In genomic region chr17:79798296-79799173, GRCh38 we compare ENCODE assay signal across 8 cellular contexts. TPM values are rescaled to one million over a fixed set of nuclear protein-coding genes. Genes with fewer than 3 reads are reported as not detected.
A peak's percentile ranks its signal among the peaks of the same experiment; 100 is the strongest.
DNase-seq lines count a peak whose midpoint lies in the region; ATAC-seq and TF ChIP-seq lines count a peak whose summit lies in the region.

No MANE protein-coding gene starts in this region.

- H3K9me3 ChIP-seq in heart right ventricle (no peaks in the 10 kb centered on the region), right lobe of liver (no peaks in the 10 kb centered on the region)

- peaks cover 38% of the 10 kb centered on the region for H3K27me3 Mint-ChIP-seq in activated naive CD8-positive, alpha-beta T cell treated with anti-CD3 and anti-CD28 coated beads, Interleukin-2, amount 10 ng/mL, durations not matched to agents 7 days and 5 days

- no peak for TF ChIP-seq POLR2A in right lobe of liver (IDR thresholded peaks at IDR 0.05)

- H3K4me3 Mint-ChIP-seq in activated naive CD8-positive, alpha-beta T cell treated with anti-CD3 and anti-CD28 coated beads, Interleukin-2, amount 10 ng/mL, durations not matched to agents 7 days and 5 days: peak overlapping the region; percentile 66

- intact Hi-C loops in heart right ventricle (cut with DNase I): loop anchor here in 5 of 10 donors (5.0 kb wide), 4 partner anchors 39 to 194 kb away; partner anchors contain the start of gene CBX4 (in 1 of the 5)
- intact Hi-C loops in Right ventricle myocardium inferior (cut with DNase I): loop anchor here (10.0 kb wide), 1 partner anchor 116 kb away; no protein-coding TSS in a partner anchor
- intact Hi-C loops in right lobe of liver (cut with DNase I): no loop called here

- peaks cover 58 to 73% (median 65%) of the 10 kb centered on the region in 7 donors for H3K27me3 ChIP-seq in heart right ventricle
- peaks cover 17 to 53% of the 10 kb centered on the region in 2 donors for H3K27me3 ChIP-seq in right lobe of liver

- ATAC-seq in heart right ventricle (no peak), Right ventricle myocardium inferior (no peak), right lobe of liver (no peak), GM18519 (IDR thresholded peaks at IDR 0.05; ENCODE audit: low FRiP score, unreplicated experiment) (no peak), HG03469 (IDR thresholded peaks at IDR 0.05; ENCODE audit: unreplicated experiment) (no peak), GM19351 (IDR thresholded peaks at IDR 0.05; ENCODE audit: unreplicated experiment) (no peak)
- no peak for ATAC-seq in activated naive CD8-positive, alpha-beta T cell treated with anti-CD3 and anti-CD28 coated beads, Interleukin-2, amount 10 ng/mL, durations not matched to agents 7 days and 5 days (ENCODE audit: low read depth)

- H3K36me3 Mint-ChIP-seq in activated naive CD8-positive, alpha-beta T cell treated with anti-CD3 and anti-CD28 coated beads, Interleukin-2, amount 10 ng/mL, durations not matched to agents 7 days and 5 days: peaks cover 3% of the 10 kb centered on the region

- H3K4me1 ChIP-seq in heart right ventricle (peaks cover 28 to 72% (median 57%) of the 10 kb centered on the region in 9 donors), right lobe of liver (peaks cover 0 to 35% (median 8%) of the 10 kb centered on the region in 4 donors)

- H3K27ac ChIP-seq in heart right ventricle (peak overlapping the region in 1 of 10 donors; percentile 44), right lobe of liver (no peak overlapping the region)

- TF ChIP-seq CTCF in heart right ventricle (IDR thresholded peaks at IDR 0.05): no peak
- TF ChIP-seq CTCF in right lobe of liver (IDR thresholded peaks at IDR 0.05): no peak

- peak overlapping the region; percentile 58 for H3K27ac Mint-ChIP-seq in activated naive CD8-positive, alpha-beta T cell treated with anti-CD3 and anti-CD28 coated beads, Interleukin-2, amount 10 ng/mL, durations not matched to agents 7 days and 5 days

- DNase-seq in heart right ventricle (no peak), Right ventricle myocardium inferior (ENCODE audit: missing footprints) (no peak), right lobe of liver (no peak), NCI-H1048 (lab: John Stamatoyannopoulos, UW) (no peak)
- DNase-seq in activated naive CD8-positive, alpha-beta T cell treated with anti-CD3 and anti-CD28 coated beads, Interleukin-2, amount 10 ng/mL, durations not matched to agents 7 days and 5 days: peak; percentile 55

- WGBS in heart right ventricle, 2 donors: 2% methylated on average over 71 of the region's 71 CpGs
- WGBS in right lobe of liver (ENCODE audit: insufficient coverage, low coverage, low lambda C conversion rate, missing lambda C conversion rate): 0% methylated on average over 26 of the region's 71 CpGs

- POLR2A ChIA-PET in activated naive CD8-positive, alpha-beta T cell treated with anti-CD3 and anti-CD28 coated beads, Interleukin-2, amount 10 ng/mL, durations not matched to agents 7 days and 5 days (lab: Charles Lee): interaction anchor here (0.8 to 3.7 kb wide), 4 partner anchors 9 to 42 kb away, joined by 3 to 17 read pairs (median 12); partner anchors contain the start of genes CBX2 and CBX4

- peaks cover 26% of the 10 kb centered on the region for H3K4me1 Mint-ChIP-seq in activated naive CD8-positive, alpha-beta T cell treated with anti-CD3 and anti-CD28 coated beads, Interleukin-2, amount 10 ng/mL, durations not matched to agents 7 days and 5 days

- H3K4me3 ChIP-seq in heart right ventricle (peak overlapping the region; percentile 51 to 81 (median 76)), right lobe of liver (peak overlapping the region; percentile 58 to 78 (median 74))

- H3K36me3 ChIP-seq in heart right ventricle: peaks cover 0 to 11% (median 0%) of the 10 kb centered on the region in 9 donors
- H3K36me3 ChIP-seq in right lobe of liver: no peaks in the 10 kb centered on the region

- no peaks in the 10 kb centered on the region for H3K9me3 Mint-ChIP-seq in activated naive CD8-positive, alpha-beta T cell treated with anti-CD3 and anti-CD28 coated beads, Interleukin-2, amount 10 ng/mL, durations not matched to agents 7 days and 5 days

RNA-seq across cellular contexts. Expression of gene CBX8, which starts 1.7 kb away (rescaled TPM):
- total RNA-seq in heart right ventricle (1 to 10 TPM; 4.3 to 9.3 (median 5.6) TPM), Right ventricle myocardium inferior (5.3 TPM), right lobe of liver (1 to 10 TPM; 1.2 to 4.7 (median 2.0) TPM)
- polyA plus RNA-seq in heart right ventricle: 1 to 10 TPM; 2.2 to 4.1 TPM
- 1 to 10 TPM; 4.9 to 5.5 TPM for total RNA-seq in activated naive CD8-positive, alpha-beta T cell treated with anti-CD3 and anti-CD28 coated beads, Interleukin-2, amount 10 ng/mL, durations not matched to agents 7 days and 5 days

RNA-seq across cellular contexts. Expression of gene CBX2, which starts 20.6 kb away (rescaled TPM):
- 1 to 10 TPM; 1.5 to 3.9 (median 2.7) TPM for total RNA-seq in heart right ventricle
- 1 to 10 TPM; 2.9 to 7.1 TPM for polyA plus RNA-seq in heart right ventricle
- total RNA-seq in Right ventricle myocardium inferior: 4.2 TPM
- total RNA-seq in activated naive CD8-positive, alpha-beta T cell treated with anti-CD3 and anti-CD28 coated beads, Interleukin-2, amount 10 ng/mL, durations not matched to agents 7 days and 5 days: 1 to 10 TPM; 9.2 to 9.6 TPM
- 1 to 10 TPM in 3 of 6 experiments, under 1 TPM in 3; 0.33 to 3.5 (median 1.1) TPM for total RNA-seq in right lobe of liver

RNA-seq across cellular contexts. Expression of gene CBX4, which starts 40.7 kb away (rescaled TPM):
- total RNA-seq in heart right ventricle: 10 to 100 TPM; 21.6 to 38.2 (median 26.4) TPM
- polyA plus RNA-seq in heart right ventricle: 1 to 10 TPM; 9.4 to 9.8 TPM
- total RNA-seq in Right ventricle myocardium inferior: 23.7 TPM
- total RNA-seq in activated naive CD8-positive, alpha-beta T cell treated with anti-CD3 and anti-CD28 coated beads, Interleukin-2, amount 10 ng/mL, durations not matched to agents 7 days and 5 days: 10 to 100 TPM; 53.8 to 54.4 TPM
- 10 to 100 TPM in 5 of 6 experiments, 1 to 10 TPM in 1; 8.9 to 21.9 (median 15.1) TPM for total RNA-seq in right lobe of liver
